Comparison of ENCODE assay signal across 8 cellular contexts in the genomic region with DNA sequence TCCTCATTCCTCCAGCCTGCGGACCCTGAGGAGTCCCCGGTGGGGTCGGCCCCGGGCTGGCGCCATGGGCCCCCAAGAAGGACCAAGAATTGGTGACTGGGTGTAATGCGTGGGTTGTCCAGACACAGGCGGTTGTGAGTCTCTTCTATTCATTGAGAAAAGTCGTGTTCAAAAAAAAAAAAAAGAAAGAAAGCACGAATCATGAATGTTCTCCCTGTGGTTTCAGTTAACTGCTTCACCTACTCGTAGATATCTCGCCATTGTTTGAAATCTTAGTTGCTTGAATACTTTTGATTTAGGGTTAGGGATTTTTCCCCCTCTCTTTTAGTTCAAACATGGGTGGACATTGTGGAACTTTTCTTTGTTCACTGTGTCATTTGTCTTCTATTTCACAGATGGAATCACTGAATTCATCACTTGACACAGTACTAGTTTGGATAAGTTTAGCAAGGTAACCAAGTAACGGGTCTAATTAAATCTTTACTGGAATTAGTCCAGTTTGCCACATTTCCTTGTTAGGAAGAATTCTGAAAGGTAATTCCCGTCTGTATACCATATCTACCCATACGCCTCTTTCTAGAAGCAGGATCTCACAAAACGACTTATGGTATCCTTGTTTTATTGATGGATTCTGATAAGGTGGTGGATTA. TPM values are rescaled to one million over a fixed set of nuclear protein-coding genes. Genes with fewer than 3 reads are reported as not detected.
DNase-seq lines count a peak whose midpoint lies in the region; ATAC-seq and TF ChIP-seq lines count a peak whose summit lies in the region.

No MANE protein-coding gene starts in this region.

- intact Hi-C loops in upper lobe of right lung (cut with DNase I) = no loop called here

- H3K4me3 Mint-ChIP-seq in activated naive CD4-positive, alpha-beta T cell treated with anti-CD3 and anti-CD28 coated beads, Interleukin-2, amount 50 U/mL, for 24 hours = peak overlapping the region; percentile 99
- H3K4me3 Mint-ChIP-seq in chondrocyte (ENCODE audit: unreplicated experiment) = peak overlapping the region; percentile 91
- peak overlapping the region; percentile 98 for H3K4me3 Mint-ChIP-seq in memory B cell

- H3K27ac Mint-ChIP-seq in activated naive CD4-positive, alpha-beta T cell treated with anti-CD3 and anti-CD28 coated beads, Interleukin-2, amount 50 U/mL, for 24 hours = peak overlapping the region; percentile 85
- peak overlapping the region; percentile 95 for H3K27ac Mint-ChIP-seq in chondrocyte (ENCODE audit: unreplicated experiment)
- H3K27ac Mint-ChIP-seq in memory B cell = peak overlapping the region; percentile 97

- peaks cover under 1% of the 10 kb centered on the region for H3K9me3 Mint-ChIP-seq in activated naive CD4-positive, alpha-beta T cell treated with anti-CD3 and anti-CD28 coated beads, Interleukin-2, amount 50 U/mL, for 24 hours
- H3K9me3 Mint-ChIP-seq in chondrocyte (ENCODE audit: low read depth) (no peaks in the 10 kb centered on the region), memory B cell (no peaks in the 10 kb centered on the region)

- no peaks in the 10 kb centered on the region for H3K27me3 ChIP-seq in upper lobe of right lung

- peaks cover 1% of the 10 kb centered on the region for H3K27me3 Mint-ChIP-seq in activated naive CD4-positive, alpha-beta T cell treated with anti-CD3 and anti-CD28 coated beads, Interleukin-2, amount 50 U/mL, for 24 hours
- H3K27me3 Mint-ChIP-seq in chondrocyte (ENCODE audit: low read depth) = peaks cover 8% of the 10 kb centered on the region
- no peaks in the 10 kb centered on the region for H3K27me3 Mint-ChIP-seq in memory B cell

- H3K4me3 ChIP-seq in upper lobe of right lung = peak overlapping the region; percentile 85

- peaks cover 33% of the 10 kb centered on the region for H3K4me1 ChIP-seq in upper lobe of right lung

- peaks cover 2% of the 10 kb centered on the region for H3K36me3 Mint-ChIP-seq in activated naive CD4-positive, alpha-beta T cell treated with anti-CD3 and anti-CD28 coated beads, Interleukin-2, amount 50 U/mL, for 24 hours
- no peaks in the 10 kb centered on the region for H3K36me3 Mint-ChIP-seq in chondrocyte (ENCODE audit: low read depth)
- H3K36me3 Mint-ChIP-seq in memory B cell = no peaks in the 10 kb centered on the region

- ATAC-seq in HG02642 (IDR thresholded peaks at IDR 0.05; ENCODE audit: poor library complexity, unreplicated experiment) (peak; percentile 33), memory B cell (ENCODE audit: low read depth) (peak; percentile 53), upper lobe of right lung (peak; percentile 31)

- H3K4me1 Mint-ChIP-seq in activated naive CD4-positive, alpha-beta T cell treated with anti-CD3 and anti-CD28 coated beads, Interleukin-2, amount 50 U/mL, for 24 hours = peaks cover 47% of the 10 kb centered on the region
- H3K4me1 Mint-ChIP-seq in chondrocyte (ENCODE audit: low read depth) (peaks cover 26% of the 10 kb centered on the region), memory B cell (peaks cover 35% of the 10 kb centered on the region)

- H3K27ac ChIP-seq in upper lobe of right lung = peak overlapping the region; percentile 91

- H3K36me3 ChIP-seq in upper lobe of right lung = no peaks in the 10 kb centered on the region

- H3K9me3 ChIP-seq in upper lobe of right lung = no peaks in the 10 kb centered on the region

- DNase-seq in activated naive CD4-positive, alpha-beta T cell treated with Interleukin-2 at 50 U/mL for 16 hours = no peak
- DNase-seq in NOMO-1 treated with dmso at 0.1 percent for 144 hours (lab: John Stamatoyannopoulos, UW; ENCODE audit: unreplicated experiment) (peak; percentile 22), chondrocyte (ENCODE audit: low spot score) (no peak), memory B cell (ENCODE audit: low spot score in 2 of 2) (no peak), upper lobe of right lung (no peak), NCI-H1092 treated with DMSO at 0.1 percent for 48 hours (lab: John Stamatoyannopoulos, UW) (no peak)

- TF ChIP-seq CTCF in chondrocyte (IDR thresholded peaks at IDR 0.05) = peak; percentile 57
- peak; percentile 10 for TF ChIP-seq CTCF in upper lobe of right lung (IDR thresholded peaks at IDR 0.05)

RNA-seq across cellular contexts. Expression of a gene that starts 0.8 kb away (rescaled TPM):
- total RNA-seq in chondrocyte (30.5 to 36.3 TPM (median 33.4 TPM) in 3 replicates), upper lobe of right lung (53.8 TPM)
